Comparison of ENCODE assay signal across 8 cellular contexts in genomic region chr14:68979021-68979721, GRCh38. TPM values are rescaled to one million over a fixed set of nuclear protein-coding genes. Genes with fewer than 3 reads are reported as not detected.
A peak's percentile ranks its signal among the peaks of the same experiment; 100 is the strongest.
DNase-seq lines count a peak whose midpoint lies in the region; ATAC-seq and TF ChIP-seq lines count a peak whose summit lies in the region.

ACTN1 (minus strand) TSS chr14:68979302; CDS start chr14:68979056, 246 bp downstream.

- H3K36me3 ChIP-seq in lung (ENCODE audit: control insufficient read depth in 2 of 2, insufficient read depth in 2 of 2, low read length in 2 of 2) = no peaks in the 10 kb centered on the region

- H3K9me3 Mint-ChIP-seq in effector memory CD8-positive, alpha-beta T cell = no peaks in the 10 kb centered on the region

- 0 to 1% methylated on average over 56 to 68 of the region's 68 CpGs for WGBS in lung, 2 donors

- peak; percentile 95 for DNase-seq in DMS79 treated with DMSO at 0.1 percent for 48 hours (lab: John Stamatoyannopoulos, UW)
- DNase-seq in HT-29 (ENCODE audit: low spot score) = peak; percentile 89
- DNase-seq in NOMO-1 treated with DMSO at 0.1 percent for 48 hours (lab: John Stamatoyannopoulos, UW; ENCODE audit: unreplicated experiment) = peak; percentile 92
- peak; percentile 36 for DNase-seq in activated CD8-positive, alpha-beta memory T cell treated with anti-CD3 and anti-CD28 coated beads, Interleukin-2, amount 50 U/mL, for 1 hour (ENCODE audit: extremely low read depth)
- DNase-seq in effector memory CD8-positive, alpha-beta T cell = peak; percentile 5 to 10 (median 9)
- peak; percentile 95 for DNase-seq in lung (ENCODE audit: low spot score)
- DNase-seq in stimulated activated CD4-positive, alpha-beta T cell treated with anti-CD3 and anti-CD28 coated beads, TNF-alpha, amount 100 ng/mL, for 1 hour (ENCODE audit: low read depth in 3 of 3, low spot score in 1 of 3) = peak in 2 of 3 donors; percentile 30 to 50
- no peak for DNase-seq in NAMALWA (ENCODE audit: low spot score)

- H3K27ac ChIP-seq in lung (ENCODE audit: low read depth in 1 of 2, low read length in 1 of 2) = peak within 1 kb of the TSS; percentile 94

- H3K4me1 ChIP-seq in lung (ENCODE audit: control insufficient read depth in 2 of 2, insufficient read depth in 2 of 2, low read length in 2 of 2) = peaks cover 0 to 13% of the 10 kb centered on the region in 2 donors

- peak within 1 kb of the TSS; percentile 82 to 84 for H3K4me3 Mint-ChIP-seq in effector memory CD8-positive, alpha-beta T cell

- no peaks in the 10 kb centered on the region for H3K36me3 Mint-ChIP-seq in effector memory CD8-positive, alpha-beta T cell (ENCODE audit: insufficient read depth)

- H3K27ac Mint-ChIP-seq in effector memory CD8-positive, alpha-beta T cell = peak within 1 kb of the TSS; percentile 44 to 70

- peak within 1 kb of the TSS; percentile 82 for H3K4me3 ChIP-seq in lung

- no peaks in the 10 kb centered on the region for H3K27me3 ChIP-seq in lung (ENCODE audit: control insufficient read depth, insufficient read depth)

- peaks cover 12 to 17% of the 10 kb centered on the region in 2 donors for H3K4me1 Mint-ChIP-seq in effector memory CD8-positive, alpha-beta T cell (ENCODE audit: low read depth in 2 of 2)

- H3K9me3 ChIP-seq in lung (ENCODE audit: control insufficient read depth in 2 of 2, insufficient read depth in 1 of 2, low read length in 1 of 2) = no peaks in the 10 kb centered on the region

- ATAC-seq in effector memory CD8-positive, alpha-beta T cell (replicated peaks) = peak; percentile 52
- ATAC-seq in lung (ENCODE audit: insufficient read depth, low FRiP score) = peak; percentile 85

- H3K27me3 Mint-ChIP-seq in effector memory CD8-positive, alpha-beta T cell = peaks cover 0 to 6% of the 10 kb centered on the region in 2 donors

- TF ChIP-seq CTCF in lung (IDR thresholded peaks at IDR 0.05; ENCODE audit: control extremely low read depth, extremely low read depth) = no peak

RNA-seq across cellular contexts. Expression of gene ACTN1, which starts in this region (rescaled TPM):
- total RNA-seq in HT-29 (2014; rRNA removed; shearing (Covaris generic)) = 104 and 115 TPM in 2 replicates
- total RNA-seq in lung = 100 to 1,000 TPM; 117 to 168 TPM
- 100 to 1,000 TPM in 1 of 2 donors, 10 to 100 TPM in 1; 40.9 to 116 TPM for polyA plus RNA-seq in lung
